Comparison of ENCODE assay signal across 13 cellular contexts in genomic region chr10:79295593-79295992, GRCh38. TPM values are rescaled to one million over a fixed set of nuclear protein-coding genes. Genes with fewer than 3 reads are reported as not detected.
DNase-seq lines count a peak whose midpoint lies in the region; ATAC-seq and TF ChIP-seq lines count a peak whose summit lies in the region.
"Had no signal": no experiment of that assay in that cellular context is flagged by ENCODE, and none has a peak within 500 bp of the region (broad histone marks: within the 10 kb centered on the region; RNA-seq: fewer than 3 reads in every experiment).

No MANE protein-coding gene starts in this region.

- H3K4me3 ChIP-seq in PC-3 (ENCODE audit: low read length) (no peak overlapping the region), dorsolateral prefrontal cortex (no peak overlapping the region), spleen (peak overlapping the region in 1 of 8 donors; percentile 50)
- H3K4me3 ChIP-seq: suprapubic skin had no signal

- H3K9me3 ChIP-seq in PC-3 (ENCODE audit: low read length) (no peaks in the 10 kb centered on the region), spleen (no peaks in the 10 kb centered on the region)
- H3K9me3 ChIP-seq: suprapubic skin had no signal

- H3K4me2 ChIP-seq in PC-3 (ENCODE audit: low read length): no peak overlapping the region

- H3K9ac ChIP-seq in PC-3 (ENCODE audit: low read length): no peak overlapping the region

- peaks cover 18% of the 10 kb centered on the region for H3F3A ChIP-seq in PC-3 (ENCODE audit: low read length, unreplicated experiment)

- H3K27ac Mint-ChIP-seq in activated CD8-positive, alpha-beta memory T cell treated with anti-CD3 and anti-CD28 coated beads, Interleukin-2, amount 10 ng/mL, durations not matched to agents 7 days and 5 days: peak overlapping the region; percentile 25

- H3K4me1 ChIP-seq in PC-3 (ENCODE audit: insufficient read depth, low read length) (peaks cover 49% of the 10 kb centered on the region), spleen (peaks cover 21 to 89% (median 58%) of the 10 kb centered on the region in 6 donors)

- TF ChIP-seq POLR2A in spleen (IDR thresholded peaks at IDR 0.05): no peak

- DNase-seq in activated CD8-positive, alpha-beta memory T cell treated with anti-CD3 and anti-CD28 coated beads, Interleukin-2, amount 10 ng/mL, durations not matched to agents 7 days and 5 days: peak; percentile 57
- no peak for DNase-seq in activated CD8-positive, alpha-beta memory T cell treated with anti-CD3 and anti-CD28 coated beads for 24 hours
- peak; percentile 73 for DNase-seq in PC-3
- DNase-seq in dorsolateral prefrontal cortex: no peak
- peak; percentile 89 for DNase-seq in spleen
- no peak for DNase-seq in DMS114 treated with DMSO at 0.1 percent for 48 hours (lab: John Stamatoyannopoulos, UW; ENCODE audit: unreplicated experiment)
- DNase-seq in COR-L47 (lab: John Stamatoyannopoulos, UW): no peak
- no peak for DNase-seq in NCI-H1694 treated with DMSO at 0.1 percent for 48 hours (lab: John Stamatoyannopoulos, UW)
- DNase-seq: activated naive CD4-positive, alpha-beta T cell treated with anti-CD3 and anti-CD28 coated beads, Interleukin-2, amount 50 U/mL, for 16 hours; effector CD4-positive, alpha-beta T cell; stimulated activated CD4-positive, alpha-beta T cell treated with anti-CD3 and anti-CD28 coated beads, Interleukin-2, amount 100 ng/mL, for 24 hours had no signal

- peaks cover 34% of the 10 kb centered on the region for H3K36me3 Mint-ChIP-seq in activated CD8-positive, alpha-beta memory T cell treated with anti-CD3 and anti-CD28 coated beads, Interleukin-2, amount 10 ng/mL, durations not matched to agents 7 days and 5 days

- H3K27me3 ChIP-seq in PC-3 (ENCODE audit: low read length): no peaks in the 10 kb centered on the region
- H3K27me3 ChIP-seq in dorsolateral prefrontal cortex: no peaks in the 10 kb centered on the region
- H3K27me3 ChIP-seq in spleen (replicated peaks in 1 of 7): no peaks in the 10 kb centered on the region
- H3K27me3 ChIP-seq: suprapubic skin had no signal

- H3K27me3 Mint-ChIP-seq in activated CD8-positive, alpha-beta memory T cell treated with anti-CD3 and anti-CD28 coated beads, Interleukin-2, amount 10 ng/mL, durations not matched to agents 7 days and 5 days: no peaks in the 10 kb centered on the region

- H3K4me3 Mint-ChIP-seq in activated CD8-positive, alpha-beta memory T cell treated with anti-CD3 and anti-CD28 coated beads, Interleukin-2, amount 10 ng/mL, durations not matched to agents 7 days and 5 days: no peak overlapping the region

- ATAC-seq in activated CD8-positive, alpha-beta memory T cell treated with anti-CD3 and anti-CD28 coated beads, Interleukin-2, amount 10 ng/mL, durations not matched to agents 7 days and 5 days: no peak
- no peak for ATAC-seq in PC-3
- ATAC-seq: HCT116 had no signal

- peaks cover 5% of the 10 kb centered on the region; the same call in 1 of the 2 replicates for H4K20me1 ChIP-seq in PC-3 (ENCODE audit: low read length)

- POLR2A ChIA-PET in PC-3 (lab: Charles Lee; ENCODE audit: unreplicated experiment): no interaction called here

- H2AFZ ChIP-seq in PC-3 (ENCODE audit: low read length): no peak overlapping the region

- H3K27ac ChIP-seq in PC-3 (ENCODE audit: low read length) (no peak overlapping the region), dorsolateral prefrontal cortex (peak overlapping the region in 35 of 59 donors; percentile 2 to 82 (median 38)), spleen (peak overlapping the region in 7 of 8 donors; percentile 64 to 97 (median 86))
- H3K27ac ChIP-seq: suprapubic skin had no signal

- H3K36me3 ChIP-seq in PC-3 (ENCODE audit: low read depth, low read length) (peaks cover 49% of the 10 kb centered on the region; the same call in 1 of the 2 replicates), spleen (peaks cover 0 to 100% (median 86%) of the 10 kb centered on the region in 6 donors)

- intact Hi-C loops in PC-3 (cut with micrococcal nuclease): loop anchor here (2.0 to 5.0 kb wide), 3 partner anchors 149 to 228 kb away; partner anchors contain the start of genes ZCCHC24 and ZMIZ1
- intact Hi-C loops in dorsolateral prefrontal cortex (cut with DNase I): no loop called here
- intact Hi-C loops in spleen (cut with DNase I; ENCODE audit: low total_unique reads): no loop called here

- BruUV-seq in PC-3 (replicated peaks; lab: Mats Ljungman, UMichigan): no TSS peak

- H3K9me3 Mint-ChIP-seq in activated CD8-positive, alpha-beta memory T cell treated with anti-CD3 and anti-CD28 coated beads, Interleukin-2, amount 10 ng/mL, durations not matched to agents 7 days and 5 days (ENCODE audit: low read depth): no peaks in the 10 kb centered on the region

- WGBS in spleen, 5 donors: 35 to 62% (median 45%) methylated on average over 5 of the region's 5 CpGs

- no peaks in the 10 kb centered on the region for H3K9me2 ChIP-seq in PC-3 (replicated peaks; ENCODE audit: low read length)

- no peaks in the 10 kb centered on the region for H3K79me2 ChIP-seq in PC-3 (ENCODE audit: low read length)

- TF ChIP-seq CTCF in PC-3 (conservative IDR thresholded peaks at IDR 0.05; ENCODE audit: low read depth, low read length): no peak
- TF ChIP-seq CTCF in dorsolateral prefrontal cortex (IDR thresholded peaks at IDR 0.05 in 54 of 56, conservative IDR thresholded peaks at IDR 0.05 in 2 of 56; ENCODE audit: low read depth in 1 of 56, partially characterized antibody in 56 of 56): no peak
- TF ChIP-seq CTCF in spleen (IDR thresholded peaks at IDR 0.05 in 8 of 11, conservative IDR thresholded peaks at IDR 0.05 in 3 of 11): no peak

- CTCF ChIA-PET in activated CD8-positive, alpha-beta memory T cell treated with anti-CD3 and anti-CD28 coated beads, Interleukin-2, amount 10 ng/mL, durations not matched to agents 7 days and 5 days (lab: Charles Lee): interaction anchor here (1.3 to 1.8 kb wide), 2 partner anchors 21 to 53 kb away, joined by 4 to 7 read pairs; no protein-coding TSS in a partner anchor
- CTCF ChIA-PET in PC-3 (lab: Charles Lee): no interaction called here

- H3K4me1 Mint-ChIP-seq in activated CD8-positive, alpha-beta memory T cell treated with anti-CD3 and anti-CD28 coated beads, Interleukin-2, amount 10 ng/mL, durations not matched to agents 7 days and 5 days: peaks cover 46% of the 10 kb centered on the region

RNA-seq across cellular contexts. Expression of gene PPIF, which starts 51.7 kb away (rescaled TPM):
- total RNA-seq in activated CD8-positive, alpha-beta memory T cell treated with anti-CD3 and anti-CD28 coated beads, Interleukin-2, amount 10 ng/mL, durations not matched to agents 7 days and 5 days: 100 to 1,000 TPM; 119 to 144 TPM
- 381 and 472 TPM in 2 replicates for total RNA-seq in PC-3 (2014; rRNA removed)
- total RNA-seq in dorsolateral prefrontal cortex: 10 to 100 TPM; 36.9 to 90.0 (median 52.6) TPM
- total RNA-seq in spleen: 10 to 100 TPM; 65.0 to 99.3 (median 73.2) TPM
- polyA plus RNA-seq in spleen: 10 to 100 TPM; 29.2 to 66.9 (median 33.5) TPM

Comparison
In these comparisons a context has a peak if more than half of its experiments do, and no peak if none do; other contexts are left out.
1. DNase-seq: peak in activated CD8-positive, alpha-beta memory T cell treated with anti-CD3 and anti-CD28 coated beads, Interleukin-2, amount 10 ng/mL, durations not matched to agents 7 days and 5 days (single experiment), PC-3 (single experiment) and spleen (single experiment); none in activated CD8-positive, alpha-beta memory T cell treated with anti-CD3 and anti-CD28 coated beads for 24 hours (single experiment), dorsolateral prefrontal cortex (0 of 10), DMS114 treated with DMSO at 0.1 percent for 48 hours (single experiment), COR-L47 (single experiment) and NCI-H1694 treated with DMSO at 0.1 percent for 48 hours (single experiment).